In the genomic region with DNA sequence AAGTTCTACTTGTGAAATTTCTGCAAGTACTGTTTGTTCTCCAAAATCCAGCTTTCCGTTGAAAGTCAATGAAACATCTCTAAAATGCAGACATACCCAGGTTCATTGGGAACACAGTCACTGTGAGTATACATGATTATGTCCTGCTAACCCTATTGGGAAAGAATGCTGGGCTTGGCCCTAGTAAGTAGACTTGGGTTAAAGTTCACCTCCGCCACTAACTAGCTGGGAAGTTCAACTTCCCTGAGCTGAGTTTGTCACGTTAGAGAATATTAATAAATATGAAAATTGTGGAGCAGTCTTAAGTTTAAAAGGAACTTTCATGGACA, we compare ENCODE assay signal across 10 cellular contexts. TPM values are rescaled to one million over a fixed set of nuclear protein-coding genes. Genes with fewer than 3 reads are reported as not detected.
DNase-seq lines count a peak whose midpoint lies in the region; ATAC-seq and TF ChIP-seq lines count a peak whose summit lies in the region.
"Had no signal": no experiment of that assay in that cellular context is flagged by ENCODE, and none has a peak within 500 bp of the region (broad histone marks: within the 10 kb centered on the region; RNA-seq: fewer than 3 reads in every experiment).

No MANE protein-coding gene starts in this region.

- H3K36me3 ChIP-seq in GM23248 (ENCODE audit: low read depth), result no peaks in the 10 kb centered on the region
- H3K36me3 ChIP-seq in iPS-20b (ENCODE audit: insufficient read depth, low read depth, low read length), result peaks cover 11% of the 10 kb centered on the region; the same call in 1 of the 2 replicates
- H3K36me3 ChIP-seq in skeletal muscle satellite cell (ENCODE audit: insufficient read depth, low read length), result no peaks in the 10 kb centered on the region
- H3K36me3 ChIP-seq in prostate gland, result no peaks in the 10 kb centered on the region
- H3K36me3 ChIP-seq in uterus, result no peaks in the 10 kb centered on the region

- intact Hi-C loops in prostate gland (cut with DNase I), result no loop called here
- intact Hi-C loops in uterus (cut with DNase I; ENCODE audit: low total_unique reads), result no loop called here

- no peak for ATAC-seq in WTC11
- ATAC-seq in GM18511 (IDR thresholded peaks at IDR 0.05; ENCODE audit: unreplicated experiment), result no peak
- ATAC-seq: activated CD8-positive, alpha-beta T cell treated with anti-CD3 and anti-CD28 coated beads for 36 hours had no signal

- H2AFZ ChIP-seq in GM23248, result peak overlapping the region; percentile 40

- H3K4me1 ChIP-seq in GM23248 (ENCODE audit: insufficient read depth), result peaks cover 13% of the 10 kb centered on the region; the same call in 1 of the 2 replicates
- H3K4me1 ChIP-seq in iPS-20b (ENCODE audit: insufficient read depth, low read length), result peaks cover 7% of the 10 kb centered on the region; the same call in 1 of the 2 replicates
- peaks cover 23% of the 10 kb centered on the region for H3K4me1 ChIP-seq in skeletal muscle satellite cell (ENCODE audit: control insufficient read depth, insufficient read depth, low read length)
- no peaks in the 10 kb centered on the region for H3K4me1 ChIP-seq in prostate gland (replicated peaks)
- H3K4me1 ChIP-seq in uterus, result no peaks in the 10 kb centered on the region

- H4K20me1 ChIP-seq in GM23248 (ENCODE audit: insufficient read depth), result no peaks in the 10 kb centered on the region

- no peaks in the 10 kb centered on the region for H3K27me3 Mint-ChIP-seq in WTC11 (ENCODE audit: low read depth)
- H3K27me3 Mint-ChIP-seq: activated CD8-positive, alpha-beta T cell treated with anti-CD3 and anti-CD28 coated beads for 36 hours had no signal

- TF ChIP-seq POLR2A in prostate gland (IDR thresholded peaks at IDR 0.05) (no peak), uterus (IDR thresholded peaks at IDR 0.05) (no peak)

- H3K79me2 ChIP-seq in GM23248 (ENCODE audit: insufficient read depth), result no peaks in the 10 kb centered on the region

- H3K4me1 Mint-ChIP-seq in WTC11, result peaks cover 10% of the 10 kb centered on the region

- CTCF ChIA-PET in WTC11 (lab: Charles Lee), result interaction anchor here (0.7 to 1.8 kb wide), 4 partner anchors 11 to 50 kb away, joined by 4 to 8 read pairs (median 6); a partner anchor contains a TSS

- H3K27me3 ChIP-seq in GM23248 (replicated peaks; ENCODE audit: insufficient read depth) (no peaks in the 10 kb centered on the region), iPS-20b (ENCODE audit: insufficient read depth, low read length) (no peaks in the 10 kb centered on the region), skeletal muscle satellite cell (ENCODE audit: control insufficient read depth, insufficient read depth, low read length) (no peaks in the 10 kb centered on the region), prostate gland (replicated peaks; ENCODE audit: insufficient read depth) (no peaks in the 10 kb centered on the region), uterus (no peaks in the 10 kb centered on the region)

- no peaks in the 10 kb centered on the region for H3K9me2 ChIP-seq in GM23248 (ENCODE audit: insufficient read depth)

- POLR2A ChIA-PET in WTC11 (lab: Charles Lee), result interaction anchor here (0.9 kb wide), 1 partner anchor 668 kb away, joined by 3 read pairs; no protein-coding TSS in a partner anchor

- DNase-seq in GM23248 (no peak), WTC11 (ENCODE audit: low spot score) (no peak), prostate gland (ENCODE audit: low spot score) (no peak), uterus (no peak), RKO (ENCODE audit: low spot score) (no peak)
- DNase-seq: activated CD8-positive, alpha-beta T cell treated with anti-CD3 and anti-CD28 coated beads for 36 hours; NCI-H226 had no signal

- peak overlapping the region; percentile 54; the same call in 1 of the 2 replicates for H3K9ac ChIP-seq in GM23248
- H3K9ac ChIP-seq in iPS-20b (ENCODE audit: low read depth, low read length), result peak overlapping the region; percentile 40; the same call in 1 of the 2 replicates
- peak overlapping the region; percentile 77 for H3K9ac ChIP-seq in skeletal muscle satellite cell (ENCODE audit: low read depth, low read length)

- H3K27ac ChIP-seq in GM23248 (peak overlapping the region; percentile 68; the same call in 1 of the 2 replicates), iPS-20b (ENCODE audit: low read length) (no peak overlapping the region), prostate gland (no peak overlapping the region), uterus (no peak overlapping the region)

- H3K27ac Mint-ChIP-seq in WTC11, result 0 out of 2 replicates have a peak overlapping the region, but pooled peaks have one; percentile 63
- H3K27ac Mint-ChIP-seq: activated CD8-positive, alpha-beta T cell treated with anti-CD3 and anti-CD28 coated beads for 36 hours had no signal

- H3K4me3 Mint-ChIP-seq in WTC11, result no peak overlapping the region
- H3K4me3 Mint-ChIP-seq: activated CD8-positive, alpha-beta T cell treated with anti-CD3 and anti-CD28 coated beads for 36 hours had no signal

- WGBS in GM23248 (ENCODE audit: low coverage in 1 of 2, low lambda C conversion rate in 2 of 2, missing lambda C conversion rate in 2 of 2), 2 experiments, result 64 to 69% methylated on average over 3 of the region's 3 CpGs
- 57% methylated on average over 3 of the region's 3 CpGs for WGBS in prostate gland

- no peak overlapping the region for H3K4me2 ChIP-seq in GM23248 (ENCODE audit: unreplicated experiment)
- H3K4me2 ChIP-seq in skeletal muscle satellite cell (ENCODE audit: low read length), result peak overlapping the region; percentile 79

- 0 out of 2 replicates have a peak, but pooled peaks cover 11% of the 10 kb centered on the region for H3F3A ChIP-seq in GM23248 (ENCODE audit: insufficient read depth)

- in situ Hi-C loops in GM23248 (cut with MboI), result no loop called here

- TF ChIP-seq CTCF in WTC11 (IDR thresholded peaks at IDR 0.05), result no peak
- no peak for TF ChIP-seq CTCF in prostate gland (IDR thresholded peaks at IDR 0.05)
- TF ChIP-seq CTCF in uterus (IDR thresholded peaks at IDR 0.05), result no peak

- no peaks in the 10 kb centered on the region for H3K9me3 Mint-ChIP-seq in WTC11
- H3K9me3 Mint-ChIP-seq: activated CD8-positive, alpha-beta T cell treated with anti-CD3 and anti-CD28 coated beads for 36 hours had no signal

- H3K36me3 Mint-ChIP-seq in WTC11, result peaks cover 8% of the 10 kb centered on the region

- H3K9me3 ChIP-seq in GM23248 (ENCODE audit: low read depth) (no peaks in the 10 kb centered on the region), iPS-20b (ENCODE audit: insufficient read depth, low read depth, low read length) (no peaks in the 10 kb centered on the region), skeletal muscle satellite cell (replicated peaks; ENCODE audit: low read length) (no peaks in the 10 kb centered on the region), prostate gland (no peaks in the 10 kb centered on the region), uterus (no peaks in the 10 kb centered on the region)

- H3K4me3 ChIP-seq in GM23248, result no peak overlapping the region
- no peak overlapping the region for H3K4me3 ChIP-seq in iPS-20b (ENCODE audit: low read length)
- H3K4me3 ChIP-seq in skeletal muscle satellite cell (ENCODE audit: low read length), result peak overlapping the region; percentile 58
- no peak overlapping the region for H3K4me3 ChIP-seq in prostate gland
- no peak overlapping the region for H3K4me3 ChIP-seq in uterus

TF ChIP-seq in WTC11, 78 proteins besides CTCF, POLR2A, EP300 and RAD21 (continues in another document):
- TF ChIP-seq, protein P1, sequence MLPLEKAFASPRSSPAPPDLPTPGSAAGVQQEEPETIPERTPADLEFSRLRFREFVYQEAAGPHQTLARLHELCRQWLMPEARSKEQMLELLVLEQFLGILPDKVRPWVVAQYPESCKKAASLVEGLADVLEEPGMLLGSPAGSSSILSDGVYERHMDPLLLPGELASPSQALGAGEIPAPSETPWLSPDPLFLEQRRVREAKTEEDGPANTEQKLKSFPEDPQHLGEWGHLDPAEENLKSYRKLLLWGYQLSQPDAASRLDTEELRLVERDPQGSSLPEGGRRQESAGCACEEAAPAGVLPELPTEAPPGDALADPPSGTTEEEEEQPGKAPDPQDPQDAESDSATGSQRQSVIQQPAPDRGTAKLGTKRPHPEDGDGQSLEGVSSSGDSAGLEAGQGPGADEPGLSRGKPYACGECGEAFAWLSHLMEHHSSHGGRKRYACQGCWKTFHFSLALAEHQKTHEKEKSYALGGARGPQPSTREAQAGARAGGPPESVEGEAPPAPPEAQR (CRISPR knock-in tag; IDR thresholded peaks at IDR 0.05), result no peak
- TF ChIP-seq, protein P2, sequence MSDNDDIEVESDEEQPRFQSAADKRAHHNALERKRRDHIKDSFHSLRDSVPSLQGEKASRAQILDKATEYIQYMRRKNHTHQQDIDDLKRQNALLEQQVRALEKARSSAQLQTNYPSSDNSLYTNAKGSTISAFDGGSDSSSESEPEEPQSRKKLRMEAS (CRISPR knock-in tag; IDR thresholded peaks at IDR 0.05), result no peak

RNA-seq across cellular contexts. Expression of a gene that starts 10.5 kb away (rescaled TPM):
- 51.7 and 59.1 TPM in 2 replicates for total RNA-seq in GM23248 (2014; rRNA removed; shearing (Covaris generic))
- polyA plus RNA-seq in GM23248 (2016; fragmentation: Nextera tagmentation; extraction: Ambion mirVana), result 61.4 and 64.4 TPM in 2 replicates
- total RNA-seq in WTC11 (2021) (270 to 278 TPM (median 272 TPM) in 3 replicates), prostate gland (100 to 1,000 TPM in 1 of 2 donors, 10 to 100 TPM in 1; 77.1 to 151 TPM), uterus (10 to 100 TPM; 13.8 to 79.7 (median 37.5) TPM)
- total RNA-seq in skeletal muscle satellite cell (2012; rRNA removed), result 88.9 and 132 TPM in 2 replicates

RNA-seq across cellular contexts. Expression of a gene that starts 41.9 kb away (rescaled TPM):
- total RNA-seq in GM23248 (2014; rRNA removed; shearing (Covaris generic)), result 12.6 and 25.4 TPM in 2 replicates
- polyA plus RNA-seq in GM23248 (2016; fragmentation: Nextera tagmentation; extraction: Ambion mirVana), result 34.1 and 34.3 TPM in 2 replicates
- 13.7 to 17.0 TPM (median 13.8 TPM) in 3 replicates for total RNA-seq in WTC11 (2021)
- 13.4 and 16.4 TPM in 2 replicates for total RNA-seq in skeletal muscle satellite cell (2012; rRNA removed)
- 10 to 100 TPM; 21.8 to 34.8 TPM for total RNA-seq in prostate gland
- 10 to 100 TPM in 1 of 4 donors, 1 to 10 TPM in 3; 2.6 to 15.4 (median 6.2) TPM for total RNA-seq in uterus
